In the genomic region with DNA sequence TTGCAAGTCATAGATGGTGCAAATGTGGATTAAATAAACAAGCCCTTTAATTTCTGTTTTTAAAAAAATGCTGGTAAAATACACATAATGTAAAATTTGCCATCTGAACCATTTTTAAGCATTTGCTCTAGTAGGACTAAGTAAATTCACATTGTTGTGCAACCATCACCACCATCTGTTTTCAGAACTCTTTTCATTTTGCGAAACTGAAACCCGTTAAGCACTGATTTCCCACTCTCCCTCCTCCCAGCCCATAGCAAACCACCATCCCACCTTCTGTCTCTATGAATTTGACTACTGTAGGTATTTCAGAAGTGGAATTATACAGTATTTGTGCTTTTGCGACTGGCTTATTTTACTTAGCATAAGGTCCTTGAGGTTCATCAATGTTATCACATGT, we compare ENCODE assay signal across 21 cellular contexts.
"Had no signal": no experiment of that assay in that cellular context is flagged by ENCODE, and none has a peak within 500 bp of the region (broad histone marks: within the 10 kb centered on the region; RNA-seq: fewer than 3 reads in every experiment).

No MANE protein-coding gene starts in this region.

- H3K27me3 ChIP-seq: adrenal gland, breast epithelium, SJSA1 had no signal

- H3K4me1 ChIP-seq: adrenal gland, breast epithelium, SJSA1 had no signal

- DNase-seq: activated CD4-positive, alpha-beta T cell treated with anti-CD3 and anti-CD28 coated beads for 1 hour; activated CD4-positive, alpha-beta T cell treated with anti-CD3 and anti-CD28 coated beads, Interleukin-2, amount 10 ng/mL, durations not matched to agents 24 days and 14 days; activated CD4-positive, alpha-beta T cell treated with anti-CD3 and anti-CD28 coated beads, Interleukin-2, amount 50 U/mL, for 48 hours; activated gamma-delta T cell; activated naive CD4-positive, alpha-beta T cell treated with anti-CD3 and anti-CD28 coated beads for 36 hours; activated T-cell treated with anti-CD3 and anti-CD28 coated beads, Interleukin-2, amount 50 U/mL, for 4 hours; adrenal gland; aorta; caudate nucleus; KBM-7; NCI-H1105; NCI-H1436; NCI-H1694 treated with DMSO at 0.1 percent for 48 hours; NCI-H2029 treated with DMSO at 0.1 percent for 48 hours; NCI-H446; PC-3; SHP77 had no signal

- H3K9me3 ChIP-seq: adrenal gland, SJSA1 had no signal

- H3K4me3 ChIP-seq: adrenal gland, breast epithelium, SJSA1 had no signal

- H3K27ac ChIP-seq: adrenal gland, breast epithelium, SJSA1 had no signal

- H3K36me3 ChIP-seq: adrenal gland, breast epithelium, SJSA1 had no signal

- FAIRE-seq: RCC 7860 had no signal

- ATAC-seq: activated T-cell treated with anti-CD3 and anti-CD28 coated beads, Interleukin-2, amount 50 U/mL, for 4 hours; PC-3; WTC11 had no signal
